25 cellular contexts compared by ENCODE assay signal in genomic region chr4:144384428-144384827, GRCh38.
"Had no signal": no experiment of that assay in that cellular context is flagged by ENCODE, and none has a peak within 500 bp of the region (broad histone marks: within the 10 kb centered on the region; RNA-seq: fewer than 3 reads in every experiment).

No MANE protein-coding gene starts in this region.

- DNase-seq: natural killer cell; occipital lobe; ovary; posterior cingulate gyrus; psoas muscle; right cardiac atrium; right lobe of liver; sigmoid colon; small intestine; stimulated activated CD4-positive, alpha-beta T cell treated with anti-CD3 and anti-CD28 coated beads, Interleukin-15, amount 100 ng/mL, for 24 hours; stimulated activated CD4-positive, alpha-beta T cell treated with anti-CD3 and anti-CD28 coated beads, Interleukin-2, amount 100 ng/mL, for 24 hours; stimulated activated CD4-positive, alpha-beta T cell treated with anti-CD3 and anti-CD28 coated beads, Interleukin-2, amount 100 ng/mL, for 48 hours; stimulated activated CD4-positive, alpha-beta T cell treated with anti-CD3 and anti-CD28 coated beads, Interleukin-4, amount 100 ng/mL, for 24 hours; stimulated activated naive CD4-positive, alpha-beta T cell; stimulated activated naive CD8-positive, alpha-beta T cell treated with anti-CD3 and anti-CD28 coated beads, Interleukin-15, amount 100 ng/mL, for 72 hours; stimulated activated naive CD8-positive, alpha-beta T cell treated with anti-CD3 and anti-CD28 coated beads, Interleukin-15, Interleukin-2, amounts not matched to agents 100 U/mL and 50 U/mL, for 24 hours; substantia nigra; testis; trophoblast cell; upper lobe of left lung had no signal

- ATAC-seq: natural killer cell; psoas muscle; right cardiac atrium; right lobe of liver; stimulated activated effector memory CD8-positive, alpha-beta T cell treated with anti-CD3 and anti-CD28 coated beads, Interleukin-12 subunit alpha, Interleukin-12 subunit beta, amount 100 ng/mL, for 72 hours; stimulated activated naive CD8-positive, alpha-beta T cell treated with anti-CD3 and anti-CD28 coated beads, Interleukin-15, amount 100 ng/mL, for 72 hours; stimulated activated naive CD8-positive, alpha-beta T cell treated with anti-CD3 and anti-CD28 coated beads, Interleukin-15, Interleukin-2, amounts not matched to agents 100 U/mL and 50 U/mL, for 24 hours had no signal

- H3K4me3 Mint-ChIP-seq: natural killer cell; nephron; neural progenitor cell; stimulated activated effector memory CD8-positive, alpha-beta T cell treated with anti-CD3 and anti-CD28 coated beads, Interleukin-12 subunit alpha, Interleukin-12 subunit beta, amount 100 ng/mL, for 72 hours; stimulated activated naive CD8-positive, alpha-beta T cell treated with anti-CD3 and anti-CD28 coated beads, Interleukin-15, amount 100 ng/mL, for 72 hours had no signal

- H3K4me1 Mint-ChIP-seq: natural killer cell; nephron; neural progenitor cell; stimulated activated effector memory CD8-positive, alpha-beta T cell treated with anti-CD3 and anti-CD28 coated beads, Interleukin-12 subunit alpha, Interleukin-12 subunit beta, amount 100 ng/mL, for 72 hours; stimulated activated naive CD8-positive, alpha-beta T cell treated with anti-CD3 and anti-CD28 coated beads, Interleukin-15, amount 100 ng/mL, for 72 hours had no signal

- H3K27ac Mint-ChIP-seq: natural killer cell; nephron; neural progenitor cell; progenitor cell of endocrine pancreas; stimulated activated effector memory CD8-positive, alpha-beta T cell treated with anti-CD3 and anti-CD28 coated beads, Interleukin-12 subunit alpha, Interleukin-12 subunit beta, amount 100 ng/mL, for 72 hours; stimulated activated naive CD8-positive, alpha-beta T cell treated with anti-CD3 and anti-CD28 coated beads, Interleukin-15, amount 100 ng/mL, for 72 hours had no signal

- H3K36me3 Mint-ChIP-seq: natural killer cell; neural progenitor cell; stimulated activated effector memory CD8-positive, alpha-beta T cell treated with anti-CD3 and anti-CD28 coated beads, Interleukin-12 subunit alpha, Interleukin-12 subunit beta, amount 100 ng/mL, for 72 hours had no signal

- FAIRE-seq: small intestine, urothelium cell line had no signal

- H3K27me3 Mint-ChIP-seq: progenitor cell of endocrine pancreas had no signal
